8 cellular contexts compared by ENCODE assay signal in genomic region chr1:19311503-19311930, GRCh38. TPM values are rescaled to one million over a fixed set of nuclear protein-coding genes. Genes with fewer than 3 reads are reported as not detected.
DNase-seq lines count a peak whose midpoint lies in the region; ATAC-seq and TF ChIP-seq lines count a peak whose summit lies in the region.

No MANE protein-coding gene starts in this region.

- peak overlapping the region in 1 of 2 experiments; percentile 26 for H2BK12ac ChIP-seq in mesenchymal stem cell (ENCODE audit: low read length in 2 of 2)

- H3K79me2 ChIP-seq in ACC112 (ENCODE audit: control insufficient read depth, insufficient read depth, low read length, unreplicated experiment): peaks cover 57% of the 10 kb centered on the region

- 2% methylated on average over 29 of the region's 29 CpGs for WGBS in mesenchymal stem cell

- H3K27ac Mint-ChIP-seq in central memory CD8-positive, alpha-beta T cell (ENCODE audit: low read depth): peak overlapping the region; percentile 13
- H3K27ac Mint-ChIP-seq in type B pancreatic cell: peak overlapping the region; percentile 76

- H3K9ac ChIP-seq in mesenchymal stem cell (ENCODE audit: low read length): peak overlapping the region; percentile 89

- peaks cover 48% of the 10 kb centered on the region for H3K79me1 ChIP-seq in mesenchymal stem cell (replicated peaks; ENCODE audit: low read length, poor library complexity, severe bottlenecking)

- no peak overlapping the region for H2BK5ac ChIP-seq in mesenchymal stem cell (ENCODE audit: low read depth, low read length, poor library complexity, severe bottlenecking)

- peak; percentile 51 for DNase-seq in NCI-H1105 treated with DMSO at 0.1 percent for 48 hours (lab: John Stamatoyannopoulos, UW)
- DNase-seq in central memory CD8-positive, alpha-beta T cell (ENCODE audit: low spot score in 2 of 2): no peak
- DNase-seq in mesenchymal stem cell: no peak
- DNase-seq in type B pancreatic cell (ENCODE audit: extremely low spot score, unreplicated experiment): no peak
- no peak for DNase-seq in AG20443 (ENCODE audit: low spot score)

- H3K23ac ChIP-seq in mesenchymal stem cell (ENCODE audit: low read length in 2 of 2): peak overlapping the region; percentile 41 to 92

- H3K4me1 ChIP-seq in ACC112 (ENCODE audit: control insufficient read depth, insufficient read depth, low read length, unreplicated experiment) (peaks cover 43% of the 10 kb centered on the region), mesenchymal stem cell (ENCODE audit: control insufficient read depth, insufficient read depth, low read depth, low read length) (peaks cover 40% of the 10 kb centered on the region)

- H3K4ac ChIP-seq in mesenchymal stem cell (ENCODE audit: low read depth in 1 of 2, low read length in 2 of 2): peak overlapping the region; percentile 85 to 95

- no peak for TF ChIP-seq CTCF in type B pancreatic cell (conservative IDR thresholded peaks at IDR 0.05)

- no peaks in the 10 kb centered on the region for H3K9me3 Mint-ChIP-seq in central memory CD8-positive, alpha-beta T cell
- no peaks in the 10 kb centered on the region for H3K9me3 Mint-ChIP-seq in type B pancreatic cell

- peak overlapping the region; percentile 95 to 97 for H3K18ac ChIP-seq in mesenchymal stem cell (ENCODE audit: low read depth in 1 of 2, low read length in 2 of 2)

- H2BK15ac ChIP-seq in mesenchymal stem cell (ENCODE audit: low read depth, poor library complexity, severe bottlenecking): peak overlapping the region; percentile 3

- H3K4me3 Mint-ChIP-seq in central memory CD8-positive, alpha-beta T cell: peak overlapping the region; percentile 81
- peak overlapping the region; percentile 94 for H3K4me3 Mint-ChIP-seq in type B pancreatic cell

- H3K4me2 ChIP-seq in mesenchymal stem cell (ENCODE audit: low read length, poor library complexity, severe bottlenecking): peak overlapping the region; percentile 94

- H2AK5ac ChIP-seq in mesenchymal stem cell (ENCODE audit: low read length, severe bottlenecking): no peak overlapping the region

- H3K27ac ChIP-seq in ACC112 (ENCODE audit: low read depth, low read length): peak overlapping the region; percentile 42; the same call in 1 of the 2 replicates
- peak overlapping the region; percentile 17 for H3K27ac ChIP-seq in mesenchymal stem cell (ENCODE audit: low read length, poor library complexity, severe bottlenecking)

- no peaks in the 10 kb centered on the region for H3K9me3 ChIP-seq in mesenchymal stem cell (ENCODE audit: control insufficient read depth, low read length)

- H3K4me1 Mint-ChIP-seq in central memory CD8-positive, alpha-beta T cell: peaks cover 37% of the 10 kb centered on the region
- peaks cover 20% of the 10 kb centered on the region for H3K4me1 Mint-ChIP-seq in type B pancreatic cell (ENCODE audit: unreplicated experiment)

- no peak overlapping the region for H2BK120ac ChIP-seq in mesenchymal stem cell (ENCODE audit: low read depth, low read length)

- no peaks in the 10 kb centered on the region for H3K27me3 Mint-ChIP-seq in central memory CD8-positive, alpha-beta T cell
- no peaks in the 10 kb centered on the region for H3K27me3 Mint-ChIP-seq in type B pancreatic cell

- H4K8ac ChIP-seq in mesenchymal stem cell (ENCODE audit: low read length): peak overlapping the region; percentile 78

- H3K27me3 ChIP-seq in ACC112 (ENCODE audit: insufficient read depth, low read length) (no peaks in the 10 kb centered on the region), mesenchymal stem cell (ENCODE audit: control insufficient read depth in 1 of 2, insufficient read depth in 1 of 2, low read length in 2 of 2) (no peaks in the 10 kb centered on the region)

- ATAC-seq in GM19452 (IDR thresholded peaks at IDR 0.05; ENCODE audit: unreplicated experiment): peak; percentile 2
- ATAC-seq in central memory CD8-positive, alpha-beta T cell (replicated peaks; ENCODE audit: extremely low read depth, poor library complexity, severe bottlenecking): peak; percentile 19
- ATAC-seq in HG03280 (IDR thresholded peaks at IDR 0.05; ENCODE audit: unreplicated experiment): no peak

- H3K4me3 ChIP-seq in ACC112 (ENCODE audit: low read depth, low read length) (peak overlapping the region; percentile 98), mesenchymal stem cell (ENCODE audit: insufficient read depth in 1 of 2, low read depth in 1 of 2, low read length in 2 of 2) (peak overlapping the region; percentile 87 to 88)

- H3K36me3 ChIP-seq in ACC112 (ENCODE audit: insufficient read depth, low read length): peaks cover 6% of the 10 kb centered on the region
- H3K36me3 ChIP-seq in mesenchymal stem cell (ENCODE audit: control insufficient read depth in 1 of 2, insufficient read depth in 2 of 2, low read depth in 1 of 2, low read length in 2 of 2): peaks cover 35 to 37% of the 10 kb centered on the region in 2 experiments

- peak overlapping the region in 1 of 2 experiments; percentile 87 for H3K14ac ChIP-seq in mesenchymal stem cell (ENCODE audit: low read length in 2 of 2)

- H4K91ac ChIP-seq in mesenchymal stem cell (ENCODE audit: low read length): peak overlapping the region; percentile 93

- H2AFZ ChIP-seq in ACC112 (ENCODE audit: low read length, unreplicated experiment) (peak overlapping the region; percentile 81), mesenchymal stem cell (ENCODE audit: low read depth, low read length) (peak overlapping the region; percentile 75)

- H3K36me3 Mint-ChIP-seq in central memory CD8-positive, alpha-beta T cell (ENCODE audit: insufficient read depth): peaks cover 25% of the 10 kb centered on the region
- H3K36me3 Mint-ChIP-seq in type B pancreatic cell: peaks cover 13% of the 10 kb centered on the region

RNA-seq across cellular contexts. Expression of gene AKR7A2, which starts 0.4 kb away (rescaled TPM):
- 48.0 TPM for polyA plus RNA-seq in mesenchymal stem cell (2013, experiment 1 of 2)
- 51.1 TPM for polyA plus RNA-seq in mesenchymal stem cell (2013, experiment 2 of 2)
- 57.2 and 75.2 TPM in 2 replicates for total RNA-seq in type B pancreatic cell (ENCODE audit: low replicate concordance)

RNA-seq across cellular contexts. Expression of gene SLC66A1, which starts 0.6 kb away (rescaled TPM):
- polyA plus RNA-seq in mesenchymal stem cell (2013, experiment 1 of 2): 20.4 TPM
- 21.7 TPM for polyA plus RNA-seq in mesenchymal stem cell (2013, experiment 2 of 2)
- total RNA-seq in type B pancreatic cell (ENCODE audit: low replicate concordance): 18.3 and 24.1 TPM in 2 replicates

RNA-seq across cellular contexts. Expression of gene AKR7A3, which starts 22.9 kb away (rescaled TPM):
- polyA plus RNA-seq in mesenchymal stem cell (2013, experiment 1 of 2): 0.36 TPM
- 0.33 TPM for polyA plus RNA-seq in mesenchymal stem cell (2013, experiment 2 of 2)
- total RNA-seq in type B pancreatic cell (ENCODE audit: low replicate concordance): 1.3 and 4.6 TPM in 2 replicates

RNA-seq across cellular contexts. Expression of gene MRTO4, which starts 59.9 kb away (rescaled TPM):
- 19.5 TPM for polyA plus RNA-seq in mesenchymal stem cell (2013, experiment 1 of 2)
- 18.9 TPM for polyA plus RNA-seq in mesenchymal stem cell (2013, experiment 2 of 2)
- 35.9 and 43.3 TPM in 2 replicates for total RNA-seq in type B pancreatic cell (ENCODE audit: low replicate concordance)
